In genomic region chr4:86114563-86114962, GRCh38 we compare ENCODE assay signal across 32 cellular contexts.
"Had no signal": no experiment of that assay in that cellular context is flagged by ENCODE, and none has a peak within 500 bp of the region (broad histone marks: within the 10 kb centered on the region; RNA-seq: fewer than 3 reads in every experiment).

No MANE protein-coding gene starts in this region.

- H3K4me1 ChIP-seq: ascending aorta had no signal

- H3K27me3 ChIP-seq: ascending aorta had no signal

- H3K27ac ChIP-seq: ascending aorta, VCaP had no signal

- H3K4me3 ChIP-seq: ascending aorta had no signal

- H3K27me3 Mint-ChIP-seq: activated CD4-positive, alpha-beta memory T cell treated with anti-CD3 and anti-CD28 coated beads, Interleukin-2, amount 10 ng/mL, durations not matched to agents 7 days and 5 days; activated CD4-positive, alpha-beta T cell treated with anti-CD3 and anti-CD28 coated beads, Interleukin-2, amount 10 ng/mL, durations not matched to agents 7 days and 5 days; activated CD8-positive, alpha-beta memory T cell treated with anti-CD3 and anti-CD28 coated beads, Interleukin-2, amount 10 ng/mL, durations not matched to agents 7 days and 5 days; activated naive CD4-positive, alpha-beta T cell treated with anti-CD3 and anti-CD28 coated beads, Interleukin-2, amount 10 ng/mL, durations not matched to agents 7 days and 5 days; activated naive CD4-positive, alpha-beta T cell treated with anti-CD3 and anti-CD28 coated beads, Interleukin-2, amount 50 U/mL, for 24 hours; activated naive CD8-positive, alpha-beta T cell; activated naive CD8-positive, alpha-beta T cell treated with anti-CD3 and anti-CD28 coated beads, Interleukin-2, amount 50 U/mL, for 24 hours; activated T-cell treated with anti-CD3 and anti-CD28 coated beads, Interleukin-2, amount 50 U/mL, for 24 hours had no signal

- H3K4me3 Mint-ChIP-seq: activated CD4-positive, alpha-beta memory T cell treated with anti-CD3 and anti-CD28 coated beads, Interleukin-2, amount 10 ng/mL, durations not matched to agents 7 days and 5 days; activated CD4-positive, alpha-beta T cell treated with anti-CD3 and anti-CD28 coated beads, Interleukin-2, amount 10 ng/mL, durations not matched to agents 7 days and 5 days; activated CD8-positive, alpha-beta memory T cell treated with anti-CD3 and anti-CD28 coated beads, Interleukin-2, amount 10 ng/mL, durations not matched to agents 7 days and 5 days; activated CD8-positive, alpha-beta T cell treated with anti-CD3 and anti-CD28 coated beads, Interleukin-2, amount 10 ng/mL, durations not matched to agents 7 days and 5 days; activated naive CD4-positive, alpha-beta T cell treated with anti-CD3 and anti-CD28 coated beads, Interleukin-2, amount 10 ng/mL, durations not matched to agents 7 days and 5 days; activated naive CD4-positive, alpha-beta T cell treated with anti-CD3 and anti-CD28 coated beads, Interleukin-2, amount 50 U/mL, for 24 hours; activated naive CD8-positive, alpha-beta T cell; activated naive CD8-positive, alpha-beta T cell treated with anti-CD3 and anti-CD28 coated beads, Interleukin-2, amount 10 ng/mL, durations not matched to agents 7 days and 5 days; activated naive CD8-positive, alpha-beta T cell treated with anti-CD3 and anti-CD28 coated beads, Interleukin-2, amount 50 U/mL, for 24 hours; activated T-cell treated with anti-CD3 and anti-CD28 coated beads, Interleukin-2, amount 50 U/mL, for 24 hours; brain; T-helper 1 cell treated with Interleukin-12 subunit alpha and Interleukin-12 subunit beta and Interleukin-4 antibody, amounts not matched to agents 30 μg/mL and 1 μg/mL, for 36 hours; T-helper 2 cell treated with Interferon-gamma antibody and Interleukin-4, amounts not matched to agents 5 μg/mL and 100 μg/mL, for 36 hours had no signal

- H3K9me3 Mint-ChIP-seq: activated CD4-positive, alpha-beta T cell treated with anti-CD3 and anti-CD28 coated beads, Interleukin-2, amount 10 ng/mL, durations not matched to agents 7 days and 5 days; activated naive CD8-positive, alpha-beta T cell treated with anti-CD3 and anti-CD28 coated beads, Interleukin-2, amount 10 ng/mL, durations not matched to agents 7 days and 5 days had no signal

- H3K27ac Mint-ChIP-seq: activated CD4-positive, alpha-beta memory T cell treated with anti-CD3 and anti-CD28 coated beads, Interleukin-2, amount 10 ng/mL, durations not matched to agents 7 days and 5 days; activated CD4-positive, alpha-beta T cell treated with anti-CD3 and anti-CD28 coated beads, Interleukin-2, amount 10 ng/mL, durations not matched to agents 7 days and 5 days; activated CD8-positive, alpha-beta memory T cell treated with anti-CD3 and anti-CD28 coated beads, Interleukin-2, amount 10 ng/mL, durations not matched to agents 7 days and 5 days; activated CD8-positive, alpha-beta T cell treated with anti-CD3 and anti-CD28 coated beads, Interleukin-2, amount 10 ng/mL, durations not matched to agents 7 days and 5 days; activated naive CD4-positive, alpha-beta T cell treated with anti-CD3 and anti-CD28 coated beads, Interleukin-2, amount 10 ng/mL, durations not matched to agents 7 days and 5 days; activated naive CD4-positive, alpha-beta T cell treated with anti-CD3 and anti-CD28 coated beads, Interleukin-2, amount 50 U/mL, for 24 hours; activated naive CD8-positive, alpha-beta T cell; activated naive CD8-positive, alpha-beta T cell treated with anti-CD3 and anti-CD28 coated beads, Interleukin-2, amount 10 ng/mL, durations not matched to agents 7 days and 5 days; activated naive CD8-positive, alpha-beta T cell treated with anti-CD3 and anti-CD28 coated beads, Interleukin-2, amount 50 U/mL, for 24 hours; activated T-cell treated with anti-CD3 and anti-CD28 coated beads, Interleukin-2, amount 50 U/mL, for 24 hours; activated T-helper 2 cell treated with anti-CD3 and anti-CD28 coated beads, Interferon-gamma antibody, Interleukin-2, Interleukin-4, amounts not matched to agents 10 μg/mL and 5 μg/mL and 100 μg/mL, durations not matched to agents 14 hours and 24 hours and 36 hours; brain; T-helper 1 cell treated with Interleukin-12 subunit alpha and Interleukin-12 subunit beta and Interleukin-4 antibody, amounts not matched to agents 30 μg/mL and 1 μg/mL, for 36 hours; T-helper 2 cell treated with Interferon-gamma antibody and Interleukin-4, amounts not matched to agents 5 μg/mL and 100 μg/mL, for 36 hours had no signal

- H3K4me1 Mint-ChIP-seq: activated CD4-positive, alpha-beta memory T cell treated with anti-CD3 and anti-CD28 coated beads, Interleukin-2, amount 10 ng/mL, durations not matched to agents 7 days and 5 days; activated CD4-positive, alpha-beta T cell treated with anti-CD3 and anti-CD28 coated beads, Interleukin-2, amount 10 ng/mL, durations not matched to agents 7 days and 5 days; activated CD8-positive, alpha-beta memory T cell treated with anti-CD3 and anti-CD28 coated beads, Interleukin-2, amount 10 ng/mL, durations not matched to agents 7 days and 5 days; activated naive CD4-positive, alpha-beta T cell treated with anti-CD3 and anti-CD28 coated beads, Interleukin-2, amount 10 ng/mL, durations not matched to agents 7 days and 5 days; activated naive CD4-positive, alpha-beta T cell treated with anti-CD3 and anti-CD28 coated beads, Interleukin-2, amount 50 U/mL, for 24 hours; activated naive CD8-positive, alpha-beta T cell treated with anti-CD3 and anti-CD28 coated beads, Interleukin-2, amount 10 ng/mL, durations not matched to agents 7 days and 5 days; activated naive CD8-positive, alpha-beta T cell treated with anti-CD3 and anti-CD28 coated beads, Interleukin-2, amount 50 U/mL, for 24 hours had no signal

- H3K36me3 Mint-ChIP-seq: activated CD8-positive, alpha-beta memory T cell treated with anti-CD3 and anti-CD28 coated beads, Interleukin-2, amount 10 ng/mL, durations not matched to agents 7 days and 5 days; activated naive CD4-positive, alpha-beta T cell treated with anti-CD3 and anti-CD28 coated beads, Interleukin-2, amount 10 ng/mL, durations not matched to agents 7 days and 5 days; activated naive CD4-positive, alpha-beta T cell treated with anti-CD3 and anti-CD28 coated beads, Interleukin-2, amount 50 U/mL, for 24 hours; activated naive CD8-positive, alpha-beta T cell; activated naive CD8-positive, alpha-beta T cell treated with anti-CD3 and anti-CD28 coated beads, Interleukin-2, amount 10 ng/mL, durations not matched to agents 7 days and 5 days had no signal

- ATAC-seq: activated CD4-positive, CD25-positive, alpha-beta regulatory T cell treated with anti-CD3 and anti-CD28 coated beads, Interleukin-2, amount 50 U/mL, for 24 hours; activated CD8-positive, alpha-beta memory T cell treated with anti-CD3 and anti-CD28 coated beads, Interleukin-2, amount 10 ng/mL, durations not matched to agents 7 days and 5 days; activated CD8-positive, alpha-beta T cell treated with anti-CD3 and anti-CD28 coated beads, Interleukin-2, amount 10 ng/mL, durations not matched to agents 7 days and 5 days; activated naive CD8-positive, alpha-beta T cell treated with anti-CD3 and anti-CD28 coated beads, Interleukin-2, amount 50 U/mL, for 24 hours had no signal

- DNase-seq: activated CD4-positive, alpha-beta memory T cell treated with anti-CD3 and anti-CD28 coated beads, Interleukin-2, amount 10 ng/mL, durations not matched to agents 7 days and 5 days; activated CD4-positive, alpha-beta T cell treated with anti-CD3 and anti-CD28 coated beads for 4 hours; activated CD4-positive, alpha-beta T cell treated with anti-CD3 and anti-CD28 coated beads, Interleukin-2, amount 10 ng/mL, durations not matched to agents 7 days and 5 days; activated CD4-positive, alpha-beta T cell treated with anti-CD3 and anti-CD28 coated beads, Interleukin-2, amount 50 U/mL, for 48 hours; activated CD4-positive, CD25-positive, alpha-beta regulatory T cell; activated CD8-positive, alpha-beta memory T cell treated with anti-CD3 and anti-CD28 coated beads for 24 hours; activated CD8-positive, alpha-beta memory T cell treated with anti-CD3 and anti-CD28 coated beads, Interleukin-2, amount 10 ng/mL, durations not matched to agents 7 days and 5 days; activated CD8-positive, alpha-beta memory T cell treated with anti-CD3 and anti-CD28 coated beads, Interleukin-2, amount 50 U/mL, for 48 hours; activated CD8-positive, alpha-beta T cell treated with anti-CD3 and anti-CD28 coated beads, Interleukin-2, amount 10 ng/mL, durations not matched to agents 7 days and 5 days; activated effector memory CD4-positive, alpha-beta T cell treated with Interleukin-2 at 50 U/mL for 16 hours; activated gamma-delta T cell; activated naive CD4-positive, alpha-beta T cell treated with anti-CD3 and anti-CD28 coated beads, Interleukin-2, amount 10 ng/mL, durations not matched to agents 7 days and 5 days; activated naive CD4-positive, alpha-beta T cell treated with Interleukin-2 at 50 U/mL for 16 hours; activated naive CD8-positive, alpha-beta T cell treated with anti-CD3 and anti-CD28 coated beads, Interleukin-2, amount 10 ng/mL, durations not matched to agents 7 days and 5 days; activated naive CD8-positive, alpha-beta T cell treated with anti-CD3 and anti-CD28 coated beads, Interleukin-2, amount 50 U/mL, for 24 hours; activated T-cell treated with anti-CD3 and anti-CD28 coated beads, Interleukin-2, amount 50 U/mL, for 24 hours; activated T-cell treated with anti-CD3 and anti-CD28 coated beads, Interleukin-2, amount 50 U/mL, for 48 hours; amygdala; anterior cingulate cortex; central memory CD4-positive, alpha-beta T cell; T-helper 1 cell; T-helper 2 cell; T-helper 9 cell had no signal

- H3K36me3 ChIP-seq: ascending aorta had no signal
